In genomic region chr17:40671282-40671681, GRCh38 we compare ENCODE assay signal across 22 cellular contexts. TPM values are rescaled to one million over a fixed set of nuclear protein-coding genes. Genes with fewer than 3 reads are reported as not detected.
A peak's percentile ranks its signal among the peaks of the same experiment; 100 is the strongest.
DNase-seq lines count a peak whose midpoint lies in the region; ATAC-seq, FAIRE-seq and TF ChIP-seq lines count a peak whose summit lies in the region.
"Had no signal": no experiment of that assay in that cellular context is flagged by ENCODE, and none has a peak within 500 bp of the region (broad histone marks: within the 10 kb centered on the region; RNA-seq: fewer than 3 reads in every experiment).

No MANE protein-coding gene starts in this region.

- no peaks in the 10 kb centered on the region for H3K79me2 ChIP-seq in H1 (ENCODE audit: control insufficient read depth in 1 of 2, insufficient read depth in 2 of 2, low read length in 2 of 2)
- H3K79me2 ChIP-seq in trophoblast cell (ENCODE audit: control insufficient read depth, insufficient read depth, low read length, poor library complexity), result no peaks in the 10 kb centered on the region

- no peak overlapping the region for H3K9ac ChIP-seq in H1 (replicated peaks in 1 of 4; ENCODE audit: extremely low read depth in 1 of 4, low read depth in 3 of 4, low read length in 3 of 4)
- H3K9ac ChIP-seq in trophoblast cell (ENCODE audit: low read length), result peak overlapping the region; percentile 15

- no peaks in the 10 kb centered on the region for H3K36me3 Mint-ChIP-seq in activated T-cell treated with anti-CD3 and anti-CD28 coated beads, Interleukin-2, amount 50 U/mL, for 4 hours (ENCODE audit: insufficient read depth)
- no peaks in the 10 kb centered on the region for H3K36me3 Mint-ChIP-seq in activated T-cell treated with anti-CD3 and anti-CD28 coated beads, Interleukin-2, amount 50 U/mL, for 24 hours (ENCODE audit: low read depth)
- H3K36me3 Mint-ChIP-seq: CD14-positive monocyte had no signal

- no peaks in the 10 kb centered on the region for H3K9me3 Mint-ChIP-seq in activated T-cell treated with anti-CD3 and anti-CD28 coated beads, Interleukin-2, amount 50 U/mL, for 4 hours
- H3K9me3 Mint-ChIP-seq in activated T-cell treated with anti-CD3 and anti-CD28 coated beads, Interleukin-2, amount 50 U/mL, for 24 hours, result no peaks in the 10 kb centered on the region
- H3K9me3 Mint-ChIP-seq: CD14-positive monocyte had no signal

- no peaks in the 10 kb centered on the region for H3K4me1 Mint-ChIP-seq in activated T-cell treated with anti-CD3 and anti-CD28 coated beads, Interleukin-2, amount 50 U/mL, for 4 hours (ENCODE audit: low read depth)
- H3K4me1 Mint-ChIP-seq in activated T-cell treated with anti-CD3 and anti-CD28 coated beads, Interleukin-2, amount 50 U/mL, for 24 hours (ENCODE audit: low read depth), result no peaks in the 10 kb centered on the region

- POLR2A ChIA-PET in H1 (lab: Charles Lee; ENCODE audit: partially characterized antibody), result interaction anchor here (0.9 kb wide), 1 partner anchor 24 kb away, joined by 3 read pairs; the partner anchor contains the start of gene SMARCE1

- H2BK5ac ChIP-seq in H1 (ENCODE audit: low read depth, low read length) (no peak overlapping the region), trophoblast cell (ENCODE audit: low read depth, low read length, poor library complexity) (no peak overlapping the region)

- no peak overlapping the region for H3K4me3 Mint-ChIP-seq in activated T-cell treated with anti-CD3 and anti-CD28 coated beads, Interleukin-2, amount 50 U/mL, for 4 hours
- H3K4me3 Mint-ChIP-seq in activated T-cell treated with anti-CD3 and anti-CD28 coated beads, Interleukin-2, amount 50 U/mL, for 24 hours, result no peak overlapping the region

- H3K27ac ChIP-seq in H1 (ENCODE audit: low read depth, low read length) (no peak overlapping the region), trophoblast cell (ENCODE audit: low read depth, low read length) (no peak overlapping the region)

- H4K8ac ChIP-seq in H1 (ENCODE audit: extremely low read depth, insufficient read depth, low read length) (no peak overlapping the region), trophoblast cell (ENCODE audit: low read depth, low read length) (no peak overlapping the region)

- no peak overlapping the region for H4K91ac ChIP-seq in H1 (replicated peaks; ENCODE audit: insufficient read length, low read length)
- H4K91ac ChIP-seq in trophoblast cell (ENCODE audit: low read depth, low read length), result no peak overlapping the region

- no peaks in the 10 kb centered on the region for H3K36me3 ChIP-seq in H1 (ENCODE audit: control insufficient read depth in 2 of 4, insufficient read depth in 4 of 4, low read length in 3 of 4)
- no peaks in the 10 kb centered on the region for H3K36me3 ChIP-seq in trophoblast cell (ENCODE audit: control insufficient read depth in 1 of 2, insufficient read depth in 2 of 2, low read length in 2 of 2)

- no peak overlapping the region for H4K12ac ChIP-seq in trophoblast cell (ENCODE audit: low read depth, low read length)

- no peak for TF ChIP-seq RAD21 in H1 (IDR thresholded peaks at IDR 0.05 in 1 of 2, conservative IDR thresholded peaks at IDR 0.05 in 1 of 2; ENCODE audit: low read depth in 2 of 2, low read length in 2 of 2)

- TF ChIP-seq POLR2A in H1 (IDR thresholded peaks at IDR 0.05; ENCODE audit: control extremely low read depth in 1 of 2, low read depth in 2 of 2, low read length in 2 of 2), result no peak

- H3K4me3 ChIP-seq in H1 (ENCODE audit: extremely low read depth in 1 of 4, insufficient read depth in 2 of 4, low read depth in 3 of 4, low read length in 4 of 4), result no peak overlapping the region
- H3K4me3 ChIP-seq in trophoblast cell (ENCODE audit: low read depth, low read length), result no peak overlapping the region

- H3K4ac ChIP-seq in H1 (replicated peaks; ENCODE audit: insufficient read length, low read depth, low read length), result no peak overlapping the region
- no peak overlapping the region for H3K4ac ChIP-seq in trophoblast cell (ENCODE audit: low read depth, low read length)

- H3K23ac ChIP-seq in H1 (ENCODE audit: insufficient read length), result no peak overlapping the region
- H3K23ac ChIP-seq in trophoblast cell (ENCODE audit: low read length), result no peak overlapping the region

- H2AK5ac ChIP-seq in H1 (ENCODE audit: low read depth, low read length), result no peak overlapping the region
- H2AK5ac ChIP-seq in trophoblast cell (ENCODE audit: low read length), result no peak overlapping the region

- H3K18ac ChIP-seq in H1 (ENCODE audit: extremely low read depth, low read length), result no peak overlapping the region; the same call in 1 of the 2 replicates
- no peak overlapping the region for H3K18ac ChIP-seq in trophoblast cell (ENCODE audit: low read length)

- H4K5ac ChIP-seq in H1 (ENCODE audit: insufficient read length, low read depth, low read length), result no peak overlapping the region

- H3K14ac ChIP-seq in H1 (ENCODE audit: insufficient read length), result no peak overlapping the region
- H3K14ac ChIP-seq in trophoblast cell (ENCODE audit: low read length), result no peak overlapping the region

- TF ChIP-seq EP300 in H1 (IDR thresholded peaks at IDR 0.05; ENCODE audit: borderline replicate concordance in 1 of 2, low read depth in 2 of 2, low read length in 2 of 2), result no peak

- H3K27me3 Mint-ChIP-seq in activated T-cell treated with anti-CD3 and anti-CD28 coated beads, Interleukin-2, amount 50 U/mL, for 4 hours (ENCODE audit: low read depth), result peaks cover 27% of the 10 kb centered on the region
- peaks cover 17% of the 10 kb centered on the region for H3K27me3 Mint-ChIP-seq in activated T-cell treated with anti-CD3 and anti-CD28 coated beads, Interleukin-2, amount 50 U/mL, for 24 hours

- H2BK120ac ChIP-seq in H1 (replicated peaks; ENCODE audit: low read depth, low read length) (no peak overlapping the region), trophoblast cell (ENCODE audit: insufficient read depth, low read length, poor library complexity) (no peak overlapping the region)

- in situ Hi-C loops in G401 (cut with HindIII; ENCODE audit: low sequenced_read_pairs), result no loop called here

- H3K27me3 ChIP-seq in H1 (replicated peaks in 1 of 4; ENCODE audit: control insufficient read depth in 3 of 4, extremely low read depth in 1 of 4, insufficient read depth in 3 of 4, low read length in 3 of 4) (no peaks in the 10 kb centered on the region), trophoblast cell (ENCODE audit: insufficient read depth, low read length) (no peaks in the 10 kb centered on the region)

- no peak overlapping the region for H2BK20ac ChIP-seq in H1 (ENCODE audit: low read length)

- ATAC-seq in activated T-cell treated with anti-CD3 and anti-CD28 coated beads, Interleukin-2, amount 50 U/mL, for 4 hours, result no peak
- ATAC-seq: SK-N-SH treated with all-trans-retinoic acid at 6 μM for 48 hours had no signal

- H2AFZ ChIP-seq in H1 (ENCODE audit: low read length) (peak overlapping the region; percentile 99), trophoblast cell (ENCODE audit: insufficient read depth, low read length, poor library complexity) (peak overlapping the region; percentile 10)

- no peaks in the 10 kb centered on the region for H4K20me1 ChIP-seq in H1 (replicated peaks in 1 of 2; ENCODE audit: control insufficient read depth in 1 of 2, insufficient read depth in 2 of 2, low read length in 2 of 2)

- H2BK15ac ChIP-seq in H1 (ENCODE audit: low read length), result no peak overlapping the region

- peak; percentile 92 for DNase-seq in G401 (ENCODE audit: low spot score)
- no peak for DNase-seq in HTR-8/SVneo (ENCODE audit: insufficient read length, low spot score)
- no peak for DNase-seq in H1 (ENCODE audit: low read depth in 1 of 2, low spot score in 2 of 2)
- no peak for DNase-seq in trophoblast cell
- DNase-seq in activated T-cell treated with anti-CD3 and anti-CD28 coated beads, Interleukin-2, amount 50 U/mL, for 4 hours, result no peak
- DNase-seq in NCI-H2171 (lab: John Stamatoyannopoulos, UW), result no peak
- DNase-seq in activated T-cell treated with anti-CD3 and anti-CD28 coated beads, Interleukin-2, amount 50 U/mL, for 24 hours, result no peak
- DNase-seq: ACHN, AML-193, COR-L47, DMS153, HCEC 1CT, MV-4-11, NCI-H1417, NCI-H2029, NCI-H510A, SHP77 treated with DMSO at 0.1 percent for 48 hours had no signal

- H3K4me2 ChIP-seq in H1 (ENCODE audit: insufficient read depth in 1 of 2, low read depth in 2 of 2, low read length in 2 of 2) (no peak overlapping the region), trophoblast cell (ENCODE audit: low read length) (no peak overlapping the region)

- no peak for TF ChIP-seq CTCF in H1 (IDR thresholded peaks at IDR 0.05; ENCODE audit: control extremely low read depth in 1 of 3, insufficient read depth in 1 of 3, low read depth in 1 of 3, low read length in 3 of 3)

- WGBS in H1 (ENCODE audit: extremely low coverage in 1 of 2, insufficient coverage in 1 of 2, insufficient read length in 1 of 2, insufficient replicate concordance in 2 of 2, low coverage in 1 of 2, low lambda C conversion rate in 2 of 2, missing lambda C conversion rate in 1 of 2), 2 experiments, result 80% methylated on average over 4 of the region's 4 CpGs; no CpG with 5 or more reads in 1 of the 2 experiments
- no CpG with 5 or more reads among the region's 4 CpGs for WGBS in trophoblast cell (ENCODE audit: extremely low coverage, insufficient coverage, insufficient read length)

- H3K9me3 ChIP-seq in H1 (ENCODE audit: insufficient read depth in 2 of 2, low read depth in 1 of 2, low read length in 1 of 2) (no peaks in the 10 kb centered on the region), trophoblast cell (ENCODE audit: insufficient read depth, low read depth, low read length) (no peaks in the 10 kb centered on the region)

- H2BK12ac ChIP-seq in H1 (ENCODE audit: low read depth, low read length) (no peak overlapping the region), trophoblast cell (ENCODE audit: low read length) (no peak overlapping the region)

- FAIRE-seq in HTR-8/SVneo (lab: Jason Lieb, UNC) (peak; percentile 63), H1 (lab: Jason Lieb, UNC) (no peak)

- no peaks in the 10 kb centered on the region for H3K79me1 ChIP-seq in H1 (ENCODE audit: low read depth, low read length)
- no peaks in the 10 kb centered on the region for H3K79me1 ChIP-seq in trophoblast cell (ENCODE audit: low read length)

- CTCF ChIA-PET in H1 (lab: Charles Lee; ENCODE audit: partially characterized antibody), result no interaction called here

- H3K56ac ChIP-seq in H1 (replicated peaks; ENCODE audit: insufficient read length, low read depth, low read length), result no peak overlapping the region

- no peaks in the 10 kb centered on the region for H3K23me2 ChIP-seq in H1 (ENCODE audit: low read depth, low read length)

- H3K4me1 ChIP-seq in H1 (replicated peaks in 1 of 4; ENCODE audit: control insufficient read depth in 3 of 4, insufficient read depth in 4 of 4, low read length in 3 of 4) (peaks cover 0 to 5% (median 2%) of the 10 kb centered on the region in 4 experiments; a peak in 4 of 7 replicates), trophoblast cell (ENCODE audit: control insufficient read depth in 1 of 2, insufficient read depth in 2 of 2, low read length in 2 of 2) (no peaks in the 10 kb centered on the region)

- no peak overlapping the region for H3K27ac Mint-ChIP-seq in activated T-cell treated with anti-CD3 and anti-CD28 coated beads, Interleukin-2, amount 50 U/mL, for 24 hours
- H3K27ac Mint-ChIP-seq: CD14-positive monocyte had no signal

RNA-seq across cellular contexts. Expression of gene KRT222, which starts 6.3 kb away (rescaled TPM):
- total RNA-seq in G401 (2014; rRNA removed; shearing (Covaris generic)), result not detected in 2 replicates
- 0.61 and 0.75 TPM in 2 replicates for total RNA-seq in H1 (2021; fragmentation: NEBNext Ultra II Directional; extraction: Animal tissue kit (Norgen Biotek cat#: 25700))
- polyA plus RNA-seq in H1 (2011; rRNA removed), result 0.08 and 0.09 TPM in 2 replicates
- 0.21 TPM for polyA plus RNA-seq in H1 (2011; cell fraction: cytosol; rRNA removed)
- 0.07 TPM for polyA plus RNA-seq in H1 (2011; cell fraction: nucleus; rRNA removed)
- polyA plus RNA-seq in H1 (2012, experiment 1 of 2), result 0.10 to 0.93 TPM (median 0.25 TPM) in 3 of 4 replicates, not detected in the other
- not detected for polyA plus RNA-seq in H1 (2012, experiment 2 of 2)
- 0.85 TPM for polyA plus RNA-seq in H1 (2013, experiment 1 of 2)
- 0.72 TPM for polyA plus RNA-seq in H1 (2013, experiment 2 of 2)
- polyA minus RNA-seq in H1 (2011; rRNA and poly(A)+ RNA removed), result 0.29 TPM in 1 of 2 replicates, not detected in the other
- polyA minus RNA-seq in H1 (2011; cell fraction: cytosol; rRNA and poly(A)+ RNA removed), result not detected
- polyA minus RNA-seq in H1 (2011; cell fraction: nucleus; rRNA and poly(A)+ RNA removed), result not detected
- polyA plus RNA-seq in trophoblast cell (2013), result 0.08 and 0.10 TPM in 2 replicates
- total RNA-seq in activated T-cell treated with anti-CD3 and anti-CD28 coated beads, Interleukin-2, amount 50 U/mL, for 4 hours, result not detected
- total RNA-seq: HT1080, OCI-LY7, RPMI7951 had no signal
- polyA plus RNA-seq: CD14-positive monocyte had no signal

RNA-seq across cellular contexts. Expression of gene SMARCE1, which starts 23.7 kb away (rescaled TPM):
- 39.0 and 48.6 TPM in 2 replicates for total RNA-seq in G401 (2014; rRNA removed; shearing (Covaris generic))
- total RNA-seq in H1 (2021; fragmentation: NEBNext Ultra II Directional; extraction: Animal tissue kit (Norgen Biotek cat#: 25700)), result 131 and 142 TPM in 2 replicates
- 20.2 and 30.7 TPM in 2 replicates for polyA plus RNA-seq in H1 (2011; rRNA removed)
- 50.9 TPM for polyA plus RNA-seq in H1 (2011; cell fraction: cytosol; rRNA removed)
- polyA plus RNA-seq in H1 (2011; cell fraction: nucleus; rRNA removed), result 21.9 TPM
- 115 to 150 TPM (median 137 TPM) in 4 replicates for polyA plus RNA-seq in H1 (2012, experiment 1 of 2)
- 13.7 TPM for polyA plus RNA-seq in H1 (2012, experiment 2 of 2)
- polyA plus RNA-seq in H1 (2013, experiment 1 of 2), result 98.1 TPM
- 101 TPM for polyA plus RNA-seq in H1 (2013, experiment 2 of 2)
- 32.3 and 46.0 TPM in 2 replicates for polyA minus RNA-seq in H1 (2011; rRNA and poly(A)+ RNA removed)
- 32.1 TPM for polyA minus RNA-seq in H1 (2011; cell fraction: cytosol; rRNA and poly(A)+ RNA removed)
- 83.3 TPM for polyA minus RNA-seq in H1 (2011; cell fraction: nucleus; rRNA and poly(A)+ RNA removed)
- polyA plus RNA-seq in trophoblast cell (2013), result 112 and 118 TPM in 2 replicates
- 100 to 1,000 TPM; 105 to 117 (median 106) TPM for total RNA-seq in activated T-cell treated with anti-CD3 and anti-CD28 coated beads, Interleukin-2, amount 50 U/mL, for 4 hours

RNA-seq across cellular contexts. Expression of gene KRT24, which starts 32.3 kb away (rescaled TPM):
- not detected in 2 replicates for total RNA-seq in G401 (2014; rRNA removed; shearing (Covaris generic))
- not detected in 2 replicates for total RNA-seq in H1 (2021; fragmentation: NEBNext Ultra II Directional; extraction: Animal tissue kit (Norgen Biotek cat#: 25700))
- not detected in 2 replicates for polyA plus RNA-seq in H1 (2011; rRNA removed)
- polyA plus RNA-seq in H1 (2011; cell fraction: cytosol; rRNA removed), result not detected
- polyA plus RNA-seq in H1 (2011; cell fraction: nucleus; rRNA removed), result not detected
- polyA plus RNA-seq in H1 (2012, experiment 1 of 2), result not detected in 4 replicates
- not detected for polyA plus RNA-seq in H1 (2012, experiment 2 of 2)
- polyA plus RNA-seq in H1 (2013, experiment 1 of 2), result not detected
- polyA plus RNA-seq in H1 (2013, experiment 2 of 2), result not detected
- polyA minus RNA-seq in H1 (2011; rRNA and poly(A)+ RNA removed), result not detected in 2 replicates
- polyA minus RNA-seq in H1 (2011; cell fraction: cytosol; rRNA and poly(A)+ RNA removed), result not detected
- polyA minus RNA-seq in H1 (2011; cell fraction: nucleus; rRNA and poly(A)+ RNA removed), result not detected
- polyA plus RNA-seq in trophoblast cell (2013), result 0.03 TPM in 1 of 2 replicates, not detected in the other
- not detected for total RNA-seq in activated T-cell treated with anti-CD3 and anti-CD28 coated beads, Interleukin-2, amount 50 U/mL, for 4 hours
- total RNA-seq: HT1080, OCI-LY7, RPMI7951 had no signal
- polyA plus RNA-seq: CD14-positive monocyte had no signal
